In the genomic region with DNA sequence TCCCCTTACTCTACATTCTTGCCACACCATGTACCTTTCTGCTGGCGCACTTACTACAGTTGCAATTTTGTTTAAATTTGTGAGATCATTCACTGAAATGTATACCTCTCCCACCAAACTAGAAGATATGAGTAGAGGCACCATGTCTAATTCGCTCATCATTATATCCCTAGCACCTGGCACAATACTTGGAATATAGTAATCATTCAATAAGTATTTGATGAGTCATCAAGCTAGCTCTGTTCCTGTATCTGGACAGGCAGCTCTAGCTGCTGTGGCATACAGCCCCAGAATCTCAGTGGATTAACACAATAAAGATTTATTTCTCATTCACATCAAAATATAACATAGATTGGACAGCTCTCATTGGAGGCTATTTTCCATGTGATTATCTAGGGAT, we compare ENCODE assay signal across 30 cellular contexts.
DNase-seq lines count a peak whose midpoint lies in the region; ATAC-seq, FAIRE-seq and TF ChIP-seq lines count a peak whose summit lies in the region.
"Had no signal": no experiment of that assay in that cellular context is flagged by ENCODE, and none has a peak within 500 bp of the region (broad histone marks: within the 10 kb centered on the region; RNA-seq: fewer than 3 reads in every experiment).

No MANE protein-coding gene starts in this region.

- H3K4me3 Mint-ChIP-seq in astrocyte (ENCODE audit: unreplicated experiment) = no peak overlapping the region
- H3K4me3 Mint-ChIP-seq: activated CD8-positive, alpha-beta T cell treated with anti-CD3 and anti-CD28 coated beads for 36 hours; activated naive CD8-positive, alpha-beta T cell; activated T-helper 17 cell treated with anti-CD3 and anti-CD28 coated beads, Interleukin-2, amount 50 U/mL, for 72 hours; natural killer cell treated with Interleukin-12 subunit alpha and Interleukin-12 subunit beta and Interleukin-15 and Interleukin-18, amount 100 ng/mL, for 72 hours; type B pancreatic cell had no signal

- H3K9me3 Mint-ChIP-seq in astrocyte (ENCODE audit: unreplicated experiment) = no peaks in the 10 kb centered on the region
- H3K9me3 Mint-ChIP-seq: activated CD8-positive, alpha-beta T cell treated with anti-CD3 and anti-CD28 coated beads for 36 hours; activated T-helper 17 cell treated with anti-CD3 and anti-CD28 coated beads, Interleukin-2, amount 50 U/mL, for 72 hours; natural killer cell treated with Interleukin-12 subunit alpha and Interleukin-12 subunit beta and Interleukin-15 and Interleukin-18, amount 100 ng/mL, for 72 hours had no signal

- H3K4me3 ChIP-seq in astrocyte (ENCODE audit: insufficient read depth, low read depth, low read length) (no peak overlapping the region), fibroblast of mammary gland (ENCODE audit: control insufficient read depth, low read depth, low read length) (no peak overlapping the region)
- H3K4me3 ChIP-seq: lower lobe of right lung, skin epidermis had no signal

- no peaks in the 10 kb centered on the region for H3K79me2 ChIP-seq in astrocyte (ENCODE audit: insufficient read depth, low read length)

- H2AFZ ChIP-seq in astrocyte (ENCODE audit: low read depth, low read length) = no peak overlapping the region

- peak; percentile 5 for FAIRE-seq in astrocyte (lab: Jason Lieb, UNC)
- FAIRE-seq: endometrium, H1 had no signal

- no peak overlapping the region for H3K9ac ChIP-seq in astrocyte (ENCODE audit: low read length)

- H3K36me3 Mint-ChIP-seq in astrocyte (ENCODE audit: low read depth, unreplicated experiment) = no peaks in the 10 kb centered on the region
- H3K36me3 Mint-ChIP-seq: activated naive CD8-positive, alpha-beta T cell; natural killer cell treated with Interleukin-12 subunit alpha and Interleukin-12 subunit beta and Interleukin-15 and Interleukin-18, amount 100 ng/mL, for 72 hours; type B pancreatic cell had no signal

- peak overlapping the region; percentile 8 for H3K27ac Mint-ChIP-seq in astrocyte (ENCODE audit: unreplicated experiment)
- H3K27ac Mint-ChIP-seq: activated CD8-positive, alpha-beta T cell treated with anti-CD3 and anti-CD28 coated beads for 36 hours; activated naive CD8-positive, alpha-beta T cell; activated T-helper 17 cell treated with anti-CD3 and anti-CD28 coated beads, Interleukin-2, amount 50 U/mL, for 72 hours; natural killer cell treated with Interleukin-12 subunit alpha and Interleukin-12 subunit beta and Interleukin-15 and Interleukin-18, amount 100 ng/mL, for 72 hours; type B pancreatic cell had no signal

- DNase-seq in AG08395 (ENCODE audit: low spot score) (peak; percentile 30), HT1080 (ENCODE audit: low read depth) (peak; percentile 59), astrocyte (ENCODE audit: low read depth) (peak; percentile 47), fibroblast of mammary gland (ENCODE audit: low read depth) (peak; percentile 53)
- no peak for DNase-seq in activated CD4-positive, alpha-beta T cell treated with anti-CD3 and anti-CD28 coated beads for 4 hours
- no peak for DNase-seq in stimulated activated CD4-positive, alpha-beta T cell treated with anti-CD3 and anti-CD28 coated beads, Interleukin-2, amount 100 ng/mL, for 48 hours
- DNase-seq: ACHN; activated CD4-positive, alpha-beta T cell treated with anti-CD3 and anti-CD28 coated beads for 1 hour; activated CD8-positive, alpha-beta T cell treated with anti-CD3 and anti-CD28 coated beads for 36 hours; anterior cingulate cortex; C1 segment of cervical spinal cord; COR-L47; DND-41; head of caudate nucleus; kidney glomerular epithelial cell; lower lobe of right lung; NCI-H1417; NCI-H2029 treated with DMSO at 0.1 percent for 48 hours; NCI-H226; NCI-H69 had no signal

- no peak for TF ChIP-seq CTCF in astrocyte (IDR thresholded peaks at IDR 0.05; ENCODE audit: insufficient read depth, low read depth, low read length)
- no peak for TF ChIP-seq CTCF in fibroblast of mammary gland (conservative IDR thresholded peaks at IDR 0.05; ENCODE audit: control insufficient read depth, insufficient read depth, low read depth, low read length)

- peak overlapping the region; percentile 19 for H3K4me2 ChIP-seq in astrocyte (ENCODE audit: low read length)

- H4K20me1 ChIP-seq in astrocyte (ENCODE audit: insufficient read depth, low read length) = no peaks in the 10 kb centered on the region

- no peaks in the 10 kb centered on the region for H3K36me3 ChIP-seq in astrocyte (ENCODE audit: insufficient read depth, low read length)
- H3K36me3 ChIP-seq: lower lobe of right lung had no signal

- no peaks in the 10 kb centered on the region for H3K4me1 ChIP-seq in astrocyte (ENCODE audit: insufficient read depth, low read length)
- H3K4me1 ChIP-seq: lower lobe of right lung had no signal

- H3K27ac ChIP-seq in astrocyte (ENCODE audit: low read depth, low read length) = no peak overlapping the region
- H3K27ac ChIP-seq: lower lobe of right lung, skin epidermis had no signal

- ATAC-seq in HG03432 (IDR thresholded peaks at IDR 0.05; ENCODE audit: unreplicated experiment) (no peak), HG03135 (IDR thresholded peaks at IDR 0.05; ENCODE audit: unreplicated experiment) (no peak)
- ATAC-seq: activated CD8-positive, alpha-beta T cell treated with anti-CD3 and anti-CD28 coated beads for 36 hours; activated T-helper 17 cell treated with anti-CD3 and anti-CD28 coated beads, Interleukin-2, amount 50 U/mL, for 72 hours; lower lobe of right lung; natural killer cell treated with Interleukin-12 subunit alpha and Interleukin-12 subunit beta and Interleukin-15 and Interleukin-18, amount 100 ng/mL, for 72 hours; Panc1 had no signal

- H3K4me1 Mint-ChIP-seq in astrocyte (ENCODE audit: low read depth, unreplicated experiment) = peaks cover 11% of the 10 kb centered on the region
- H3K4me1 Mint-ChIP-seq: activated T-helper 17 cell treated with anti-CD3 and anti-CD28 coated beads, Interleukin-2, amount 50 U/mL, for 72 hours had no signal

- H3K27me3 Mint-ChIP-seq in astrocyte (ENCODE audit: low read depth, unreplicated experiment) = no peaks in the 10 kb centered on the region
- H3K27me3 Mint-ChIP-seq: activated naive CD8-positive, alpha-beta T cell; type B pancreatic cell had no signal

- no peaks in the 10 kb centered on the region for H3K9me3 ChIP-seq in astrocyte (ENCODE audit: insufficient read depth, low read depth, low read length)
- H3K9me3 ChIP-seq: lower lobe of right lung had no signal

- H3K27me3 ChIP-seq in astrocyte (ENCODE audit: insufficient read depth, low read length) = no peaks in the 10 kb centered on the region

Comparison
In these comparisons a context has a peak if more than half of its experiments do, and no peak if none do; other contexts are left out.
1. DNase-seq: peak in AG08395 (single experiment), HT1080 (single experiment), astrocyte (single experiment) and fibroblast of mammary gland (single experiment); none in activated CD4-positive, alpha-beta T cell treated with anti-CD3 and anti-CD28 coated beads for 4 hours (0 of 2) and stimulated activated CD4-positive, alpha-beta T cell treated with anti-CD3 and anti-CD28 coated beads, Interleukin-2, amount 100 ng/mL, for 48 hours (0 of 2).